19 cellular contexts compared by ENCODE assay signal in the genomic region with DNA sequence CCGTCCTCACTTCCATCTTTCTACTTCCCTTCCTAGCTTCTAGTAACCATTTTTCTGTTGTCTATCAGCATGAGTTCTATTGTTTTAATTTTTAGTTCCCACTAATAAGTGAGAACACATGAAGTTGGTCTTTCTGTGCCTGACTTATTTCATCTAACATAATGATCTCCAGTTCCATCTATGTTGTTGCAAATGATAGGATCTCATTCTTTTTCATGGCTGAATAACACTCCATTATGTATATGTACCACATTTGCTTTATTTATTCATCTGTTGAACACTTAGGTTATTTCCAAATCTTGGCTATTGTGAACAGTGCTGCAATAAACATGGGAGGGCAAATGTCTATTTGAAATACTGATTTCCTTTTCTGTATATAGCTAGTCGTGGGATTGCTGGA.
"Had no signal": no experiment of that assay in that cellular context is flagged by ENCODE, and none has a peak within 500 bp of the region (broad histone marks: within the 10 kb centered on the region; RNA-seq: fewer than 3 reads in every experiment).

No MANE protein-coding gene starts in this region.

- H3K9me3 Mint-ChIP-seq: brain, nephron had no signal

- H3K27ac Mint-ChIP-seq: brain, nephron had no signal

- H3K27ac ChIP-seq: colonic mucosa, lower lobe of right lung, right atrium auricular region, thyroid gland had no signal

- DNase-seq: activated CD4-positive, alpha-beta T cell treated with anti-CD3 and anti-CD28 coated beads, Interleukin-2, amount 50 U/mL, for 1 hour; activated CD4-positive, CD25-positive, alpha-beta regulatory T cell treated with anti-CD3 and anti-CD28 coated beads, Interleukin-2, amount 50 U/mL, for 72 hours; activated CD8-positive, alpha-beta memory T cell treated with anti-CD3 and anti-CD28 coated beads, Interleukin-2, amount 50 U/mL, for 4 hours; activated gamma-delta T cell treated with Interleukin-2 at 50 U/mL for 16 hours; activated T-cell treated with anti-CD3 and anti-CD28 coated beads, Interleukin-2, amount 50 U/mL, for 48 hours; anterior cingulate cortex; caudate nucleus; colonic mucosa; head of caudate nucleus; lower lobe of right lung; occipital lobe; stimulated activated CD4-positive, alpha-beta T cell treated with anti-CD3 and anti-CD28 coated beads, Interleukin-12 subunit alpha, Interleukin-12 subunit beta, amount 100 ng/mL, for 4 hours; stimulated activated CD4-positive, alpha-beta T cell treated with anti-CD3 and anti-CD28 coated beads, Interleukin-1b, Interleukin-23, amount 100 ng/mL, for 48 hours; stimulated activated naive CD4-positive, alpha-beta T cell treated with Interleukin-2 at 50 U/mL for 16 hours; T1000; thyroid gland had no signal

- H3K4me3 ChIP-seq: colonic mucosa, lower lobe of right lung, right atrium auricular region, thyroid gland had no signal

- H3K9me3 ChIP-seq: colonic mucosa, lower lobe of right lung, right atrium auricular region, thyroid gland had no signal

- H3K27me3 ChIP-seq: colonic mucosa, right atrium auricular region, thyroid gland had no signal

- H3K4me1 Mint-ChIP-seq: brain had no signal

- H3K27me3 Mint-ChIP-seq: brain had no signal

- H3K36me3 ChIP-seq: colonic mucosa, right atrium auricular region, thyroid gland had no signal

- ATAC-seq: lower lobe of right lung had no signal

- H3K4me3 Mint-ChIP-seq: brain, nephron had no signal
